13 cellular contexts compared by ENCODE assay signal in the genomic region with DNA sequence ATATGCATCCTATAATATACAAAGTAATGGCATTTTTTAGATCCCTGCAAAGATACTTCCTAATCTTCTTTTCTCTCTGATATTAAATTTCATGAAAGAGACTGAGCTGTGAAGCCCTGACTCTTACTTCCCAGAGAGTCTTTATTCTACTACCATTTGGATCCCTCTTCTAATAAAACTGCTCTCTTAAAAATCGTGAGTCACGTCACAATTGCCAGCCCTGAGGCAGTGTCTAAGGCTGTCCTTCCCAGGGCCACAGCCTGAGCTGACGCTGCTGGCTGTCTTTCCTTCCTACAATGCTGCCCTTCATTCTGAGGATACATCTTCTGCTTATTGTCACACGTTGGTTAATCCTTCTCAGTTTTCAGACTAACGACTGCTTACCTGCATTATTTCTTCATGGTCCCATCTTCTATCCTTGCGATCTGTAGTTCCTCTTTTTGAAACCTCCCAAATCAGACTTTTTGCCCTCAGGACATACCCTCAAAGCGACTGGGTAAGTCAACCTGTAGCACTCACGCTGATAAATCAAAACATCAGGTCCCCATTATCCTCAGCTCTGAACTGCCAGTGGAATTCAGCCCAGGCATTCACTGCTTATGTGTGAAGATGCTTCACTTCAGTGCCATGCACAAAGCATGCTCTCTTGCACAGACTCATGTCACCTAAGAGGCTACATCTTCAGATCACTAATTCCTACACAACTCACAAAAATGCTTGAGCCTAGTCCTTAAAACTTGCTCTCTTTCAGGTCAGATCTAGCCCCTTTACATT.
DNase-seq lines count a peak whose midpoint lies in the region; ATAC-seq and TF ChIP-seq lines count a peak whose summit lies in the region.
"Had no signal": no experiment of that assay in that cellular context is flagged by ENCODE, and none has a peak within 500 bp of the region (broad histone marks: within the 10 kb centered on the region; RNA-seq: fewer than 3 reads in every experiment).

No MANE protein-coding gene starts in this region.

- peaks cover 0 to 36% (median 12%) of the 10 kb centered on the region in 12 donors for H3K4me1 ChIP-seq in heart left ventricle
- peaks cover 19% of the 10 kb centered on the region for H3K4me1 ChIP-seq in hepatocyte (ENCODE audit: insufficient read depth)
- H3K4me1 ChIP-seq: neural progenitor cell, psoas muscle had no signal

- no peaks in the 10 kb centered on the region for H3K9me3 ChIP-seq in heart left ventricle
- H3K9me3 ChIP-seq in hepatocyte (ENCODE audit: low read depth): no peaks in the 10 kb centered on the region
- H3K9me3 ChIP-seq: A549, psoas muscle, SJSA1 had no signal

- no peaks in the 10 kb centered on the region for H4K20me1 ChIP-seq in hepatocyte (ENCODE audit: insufficient read depth, poor library complexity, severe bottlenecking)

- H3K79me2 ChIP-seq in hepatocyte: no peaks in the 10 kb centered on the region

- 85 to 91% (median 87%) methylated on average over 8 of the region's 8 CpGs for WGBS in heart left ventricle, 4 donors
- 59% methylated on average over 8 of the region's 8 CpGs for WGBS in hepatocyte (ENCODE audit: low lambda C conversion rate, missing lambda C conversion rate)

- intact Hi-C loops in left cardiac atrium (cut with DNase I): no loop called here
- intact Hi-C loops in heart left ventricle (cut with DNase I): no loop called here

- ATAC-seq in left cardiac atrium (peak; percentile 35 to 47), heart left ventricle (no peak), SK-N-SH treated with all-trans-retinoic acid at 6 μM for 48 hours (peak; percentile 38), GM18907 (IDR thresholded peaks at IDR 0.05; ENCODE audit: unreplicated experiment) (no peak)
- ATAC-seq: psoas muscle had no signal

- DNase-seq in left cardiac atrium: no peak
- DNase-seq in heart left ventricle: no peak
- DNase-seq in hepatocyte (ENCODE audit: low spot score): no peak
- no peak for DNase-seq in NCI-H2227 treated with DMSO at 0.1 percent for 48 hours (lab: John Stamatoyannopoulos, UW)
- no peak for DNase-seq in NCI-H526 (lab: John Stamatoyannopoulos, UW)
- no peak for DNase-seq in central memory CD4-positive, alpha-beta T cell
- DNase-seq: NCI-H524 treated with DMSO at 0.1 percent for 48 hours, psoas muscle had no signal

- TF ChIP-seq POLR2A in heart left ventricle (IDR thresholded peaks at IDR 0.05): no peak

- H3K9me2 ChIP-seq in hepatocyte (replicated peaks; ENCODE audit: insufficient read depth): no peaks in the 10 kb centered on the region

- H3K27me3 ChIP-seq in heart left ventricle (no peaks in the 10 kb centered on the region), hepatocyte (no peaks in the 10 kb centered on the region)
- H3K27me3 ChIP-seq: neural progenitor cell, SJSA1 had no signal

- H3K4me2 ChIP-seq in hepatocyte: no peak overlapping the region
- H3K4me2 ChIP-seq: A549, neural progenitor cell had no signal

- H3K4me3 ChIP-seq in heart left ventricle: no peak overlapping the region
- no peak overlapping the region for H3K4me3 ChIP-seq in hepatocyte
- H3K4me3 ChIP-seq: A549, neural progenitor cell, psoas muscle, SJSA1 had no signal

- H3K27ac ChIP-seq in heart left ventricle: peak overlapping the region in 1 of 12 donors; percentile 11
- peak overlapping the region; percentile 79 for H3K27ac ChIP-seq in hepatocyte
- H3K27ac ChIP-seq: neural progenitor cell, psoas muscle, SJSA1 had no signal

- no peaks in the 10 kb centered on the region for H3K36me3 ChIP-seq in heart left ventricle
- no peaks in the 10 kb centered on the region for H3K36me3 ChIP-seq in hepatocyte (replicated peaks; ENCODE audit: insufficient read depth, low read depth)
- H3K36me3 ChIP-seq: neural progenitor cell, SJSA1 had no signal

- no peak overlapping the region for H2AFZ ChIP-seq in hepatocyte
- H2AFZ ChIP-seq: neural progenitor cell had no signal

- TF ChIP-seq CTCF in heart left ventricle (IDR thresholded peaks at IDR 0.05) (no peak), hepatocyte (IDR thresholded peaks at IDR 0.05; ENCODE audit: poor library complexity) (no peak)

TF ChIP-seq in SK-N-SH treated with all-trans-retinoic acid at 6 μM for 48 hours, 23 proteins besides CTCF, POLR2A, EP300 and RAD21:
- no peak for TF ChIP-seq ZFP30 (CRISPR knock-in tag; IDR thresholded peaks at IDR 0.05)
- TF ChIP-seq, protein P1, sequence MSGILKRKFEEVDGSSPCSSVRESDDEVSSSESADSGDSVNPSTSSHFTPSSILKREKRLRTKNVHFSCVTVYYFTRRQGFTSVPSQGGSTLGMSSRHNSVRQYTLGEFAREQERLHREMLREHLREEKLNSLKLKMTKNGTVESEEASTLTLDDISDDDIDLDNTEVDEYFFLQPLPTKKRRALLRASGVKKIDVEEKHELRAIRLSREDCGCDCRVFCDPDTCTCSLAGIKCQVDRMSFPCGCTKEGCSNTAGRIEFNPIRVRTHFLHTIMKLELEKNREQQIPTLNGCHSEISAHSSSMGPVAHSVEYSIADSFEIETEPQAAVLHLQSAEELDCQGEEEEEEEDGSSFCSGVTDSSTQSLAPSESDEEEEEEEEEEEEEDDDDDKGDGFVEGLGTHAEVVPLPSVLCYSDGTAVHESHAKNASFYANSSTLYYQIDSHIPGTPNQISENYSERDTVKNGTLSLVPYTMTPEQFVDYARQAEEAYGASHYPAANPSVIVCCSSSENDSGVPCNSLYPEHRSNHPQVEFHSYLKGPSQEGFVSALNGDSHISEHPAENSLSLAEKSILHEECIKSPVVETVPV (CRISPR knock-in tag; IDR thresholded peaks at IDR 0.05): no peak
- TF ChIP-seq, protein P2, sequence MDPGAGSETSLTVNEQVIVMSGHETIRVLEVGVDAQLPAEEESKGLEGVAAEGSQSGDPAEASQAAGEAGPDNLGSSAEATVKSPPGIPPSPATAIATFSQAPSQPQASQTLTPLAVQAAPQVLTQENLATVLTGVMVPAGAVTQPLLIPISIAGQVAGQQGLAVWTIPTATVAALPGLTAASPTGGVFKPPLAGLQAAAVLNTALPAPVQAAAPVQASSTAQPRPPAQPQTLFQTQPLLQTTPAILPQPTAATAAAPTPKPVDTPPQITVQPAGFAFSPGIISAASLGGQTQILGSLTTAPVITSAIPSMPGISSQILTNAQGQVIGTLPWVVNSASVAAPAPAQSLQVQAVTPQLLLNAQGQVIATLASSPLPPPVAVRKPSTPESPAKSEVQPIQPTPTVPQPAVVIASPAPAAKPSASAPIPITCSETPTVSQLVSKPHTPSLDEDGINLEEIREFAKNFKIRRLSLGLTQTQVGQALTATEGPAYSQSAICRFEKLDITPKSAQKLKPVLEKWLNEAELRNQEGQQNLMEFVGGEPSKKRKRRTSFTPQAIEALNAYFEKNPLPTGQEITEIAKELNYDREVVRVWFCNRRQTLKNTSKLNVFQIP (CRISPR knock-in tag; IDR thresholded peaks at IDR 0.05; ENCODE audit: borderline replicate concordance, low read depth): no peak
- TF ChIP-seq CSDC2 (CRISPR knock-in tag; IDR thresholded peaks at IDR 0.05): no peak
- no peak for TF ChIP-seq ZC3H10 (CRISPR knock-in tag; IDR thresholded peaks at IDR 0.05)
- no peak for TF ChIP-seq PPARA (CRISPR knock-in tag; IDR thresholded peaks at IDR 0.05; ENCODE audit: borderline replicate concordance)
- TF ChIP-seq, protein P3, sequence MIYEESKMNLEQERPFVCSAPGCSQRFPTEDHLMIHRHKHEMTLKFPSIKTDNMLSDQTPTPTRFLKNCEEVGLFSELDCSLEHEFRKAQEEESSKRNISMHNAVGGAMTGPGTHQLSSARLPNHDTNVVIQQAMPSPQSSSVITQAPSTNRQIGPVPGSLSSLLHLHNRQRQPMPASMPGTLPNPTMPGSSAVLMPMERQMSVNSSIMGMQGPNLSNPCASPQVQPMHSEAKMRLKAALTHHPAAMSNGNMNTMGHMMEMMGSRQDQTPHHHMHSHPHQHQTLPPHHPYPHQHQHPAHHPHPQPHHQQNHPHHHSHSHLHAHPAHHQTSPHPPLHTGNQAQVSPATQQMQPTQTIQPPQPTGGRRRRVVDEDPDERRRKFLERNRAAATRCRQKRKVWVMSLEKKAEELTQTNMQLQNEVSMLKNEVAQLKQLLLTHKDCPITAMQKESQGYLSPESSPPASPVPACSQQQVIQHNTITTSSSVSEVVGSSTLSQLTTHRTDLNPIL (CRISPR knock-in tag; IDR thresholded peaks at IDR 0.05; ENCODE audit: low read depth): no peak
- no peak for TF ChIP-seq ESRRG (CRISPR knock-in tag; IDR thresholded peaks at IDR 0.05)
- no peak for TF ChIP-seq TOX (CRISPR knock-in tag; IDR thresholded peaks at IDR 0.05; ENCODE audit: borderline replicate concordance)
- TF ChIP-seq, protein P4, sequence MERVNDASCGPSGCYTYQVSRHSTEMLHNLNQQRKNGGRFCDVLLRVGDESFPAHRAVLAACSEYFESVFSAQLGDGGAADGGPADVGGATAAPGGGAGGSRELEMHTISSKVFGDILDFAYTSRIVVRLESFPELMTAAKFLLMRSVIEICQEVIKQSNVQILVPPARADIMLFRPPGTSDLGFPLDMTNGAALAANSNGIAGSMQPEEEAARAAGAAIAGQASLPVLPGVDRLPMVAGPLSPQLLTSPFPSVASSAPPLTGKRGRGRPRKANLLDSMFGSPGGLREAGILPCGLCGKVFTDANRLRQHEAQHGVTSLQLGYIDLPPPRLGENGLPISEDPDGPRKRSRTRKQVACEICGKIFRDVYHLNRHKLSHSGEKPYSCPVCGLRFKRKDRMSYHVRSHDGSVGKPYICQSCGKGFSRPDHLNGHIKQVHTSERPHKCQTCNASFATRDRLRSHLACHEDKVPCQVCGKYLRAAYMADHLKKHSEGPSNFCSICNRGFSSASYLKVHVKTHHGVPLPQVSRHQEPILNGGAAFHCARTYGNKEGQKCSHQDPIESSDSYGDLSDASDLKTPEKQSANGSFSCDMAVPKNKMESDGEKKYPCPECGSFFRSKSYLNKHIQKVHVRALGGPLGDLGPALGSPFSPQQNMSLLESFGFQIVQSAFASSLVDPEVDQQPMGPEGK (CRISPR knock-in tag; IDR thresholded peaks at IDR 0.05; ENCODE audit: borderline replicate concordance): no peak

Comparison
In these comparisons a context has a peak if more than half of its experiments do, and no peak if none do; other contexts are left out.
1. ATAC-seq: peak in left cardiac atrium (2 of 2) and SK-N-SH treated with all-trans-retinoic acid at 6 μM for 48 hours (single experiment); none in heart left ventricle (0 of 4) and GM18907 (single experiment).